ENCODE assay signal across 23 cellular contexts in genomic region chr4:51963871-51964513, GRCh38. TPM values are rescaled to one million over a fixed set of nuclear protein-coding genes. Genes with fewer than 3 reads are reported as not detected.
A peak's percentile ranks its signal among the peaks of the same experiment; 100 is the strongest.
DNase-seq lines count a peak whose midpoint lies in the region; ATAC-seq and TF ChIP-seq lines count a peak whose summit lies in the region.
"Had no signal": no experiment of that assay in that cellular context is flagged by ENCODE, and none has a peak within 500 bp of the region (broad histone marks: within the 10 kb centered on the region; RNA-seq: fewer than 3 reads in every experiment).

No MANE protein-coding gene starts in this region.

- peak; percentile 82 for ATAC-seq in body of pancreas
- peak; percentile 82 for ATAC-seq in left colon
- no peak for ATAC-seq in lower lobe of right lung
- ATAC-seq: activated naive CD4-positive, alpha-beta T cell treated with anti-CD3 and anti-CD28 coated beads, Interleukin-2, amount 50 U/mL, for 72 hours; activated T-helper 17 cell treated with anti-CD3 and anti-CD28 coated beads, Interleukin-2, amount 50 U/mL, for 72 hours; K562 had no signal

- 54 to 58% methylated on average over 4 of the region's 4 CpGs for WGBS in body of pancreas, 2 donors

- in situ Hi-C loops in brain microvascular endothelial cell (cut with HindIII; ENCODE audit: low pct_ligation_motif_present, low sequenced_read_pairs), result no loop called here

- H3K27me3 ChIP-seq in body of pancreas (no peaks in the 10 kb centered on the region), brain microvascular endothelial cell (replicated peaks) (no peaks in the 10 kb centered on the region), lower lobe of right lung (ENCODE audit: low read depth) (no peaks in the 10 kb centered on the region)
- H3K27me3 ChIP-seq: ascending aorta, BLaER1, dorsolateral prefrontal cortex, SJSA1 had no signal

- H3K9me3 ChIP-seq in body of pancreas (no peaks in the 10 kb centered on the region), lower lobe of right lung (no peaks in the 10 kb centered on the region)
- H3K9me3 ChIP-seq: HAP-1, SJSA1 had no signal

- no peaks in the 10 kb centered on the region for H3K36me3 ChIP-seq in body of pancreas (replicated peaks in 1 of 2; ENCODE audit: insufficient read depth in 1 of 2, low read depth in 2 of 2)
- no peaks in the 10 kb centered on the region for H3K36me3 ChIP-seq in brain microvascular endothelial cell (replicated peaks)
- no peaks in the 10 kb centered on the region for H3K36me3 ChIP-seq in lower lobe of right lung
- H3K36me3 ChIP-seq: ascending aorta, BLaER1, HAP-1, SJSA1 had no signal

- intact Hi-C loops in body of pancreas (cut with DNase I), result no loop called here
- intact Hi-C loops in left colon (cut with DNase I, micrococcal nuclease), result no loop called here
- intact Hi-C loops in lower lobe of right lung (cut with DNase I), result no loop called here

- H3K27ac ChIP-seq in body of pancreas (peak overlapping the region in 2 of 4 donors; percentile 1 to 52), brain microvascular endothelial cell (no peak overlapping the region), lower lobe of right lung (no peak overlapping the region)
- H3K27ac ChIP-seq: ascending aorta, BLaER1, dorsolateral prefrontal cortex, SJSA1 had no signal

- H3K4me3 ChIP-seq in body of pancreas, result no peak overlapping the region
- H3K4me3 ChIP-seq in brain microvascular endothelial cell (ENCODE audit: low read depth, low read length), result no peak overlapping the region
- H3K4me3 ChIP-seq in lower lobe of right lung, result no peak overlapping the region
- H3K4me3 ChIP-seq: ascending aorta, BLaER1, dorsolateral prefrontal cortex, HAP-1, K562, SJSA1 had no signal

- TF ChIP-seq CTCF in body of pancreas (IDR thresholded peaks at IDR 0.05), result no peak
- TF ChIP-seq CTCF in brain microvascular endothelial cell (IDR thresholded peaks at IDR 0.05; ENCODE audit: low read depth, low read length, missing control alignments), result no peak
- TF ChIP-seq CTCF in lower lobe of right lung (IDR thresholded peaks at IDR 0.05), result no peak

- TF ChIP-seq POLR2A in body of pancreas (IDR thresholded peaks at IDR 0.05), result no peak

- H3K4me1 ChIP-seq in body of pancreas (peaks cover 6% of the 10 kb centered on the region), lower lobe of right lung (no peaks in the 10 kb centered on the region)
- H3K4me1 ChIP-seq: ascending aorta, BLaER1, HAP-1, SJSA1 had no signal

- peak; percentile 50 for DNase-seq in HuH-7 (ENCODE audit: low spot score)
- DNase-seq in body of pancreas, result peak in 2 of 4 donors; percentile 17 to 35
- no peak for DNase-seq in left colon
- DNase-seq in renal cortical epithelial cell (ENCODE audit: low read depth), result peak; percentile 93
- DNase-seq in brain microvascular endothelial cell, result no peak
- no peak for DNase-seq in GOT3 (lab: John Stamatoyannopoulos, UW)
- DNase-seq in lower lobe of right lung, result no peak
- DNase-seq: activated CD4-positive, alpha-beta memory T cell treated with anti-CD3 and anti-CD28 coated beads, Interleukin-2, amount 10 ng/mL, durations not matched to agents 7 days and 5 days; activated CD4-positive, CD25-positive, alpha-beta regulatory T cell treated with anti-CD3 and anti-CD28 coated beads, Interleukin-2, amount 50 U/mL, for 72 hours; dorsolateral prefrontal cortex; NCI-H1436; NCI-H2107; NCI-H446; NCI-H774; small intestine; T-helper 1 cell had no signal

RNA-seq across cellular contexts. Expression of gene LRRC66, which starts 56.2 kb away (rescaled TPM):
- total RNA-seq in body of pancreas (under 1 TPM; 0.33 to 0.78 TPM), left colon (10 to 100 TPM; 10.2 to 16.1 TPM), renal cortical epithelial cell (0.55 TPM in 1 of 2 replicates, not detected in the other), lower lobe of right lung (0.21 TPM)
- total RNA-seq: K562 had no signal

Comparison
In these comparisons a context has a peak if more than half of its experiments do, and no peak if none do; other contexts are left out.
1. DNase-seq: peak in HuH-7 (single experiment) and renal cortical epithelial cell (single experiment); none in left colon (0 of 2), brain microvascular endothelial cell (single experiment), GOT3 (single experiment) and lower lobe of right lung (single experiment).
2. ATAC-seq: peak in body of pancreas (single experiment) and left colon (single experiment); none in lower lobe of right lung (0 of 2).